In genomic region chr12:110937104-110937641, GRCh38 we compare ENCODE assay signal across 8 cellular contexts. TPM values are rescaled to one million over a fixed set of nuclear protein-coding genes. Genes with fewer than 3 reads are reported as not detected.
A peak's percentile ranks its signal among the peaks of the same experiment; 100 is the strongest.
DNase-seq lines count a peak whose midpoint lies in the region; ATAC-seq, FAIRE-seq and TF ChIP-seq lines count a peak whose summit lies in the region.

No MANE protein-coding gene starts in this region.

- intact Hi-C loops in CD14-positive monocyte (cut with micrococcal nuclease): loop anchor here (5.0 kb wide), 2 partner anchors 360 to 375 kb away; no protein-coding TSS in a partner anchor
- intact Hi-C loops in PC-9 (cut with micrococcal nuclease; ENCODE audit: unreplicated experiment): loop anchor here (1.0 to 5.0 kb wide), 2 partner anchors 362 to 375 kb away; no protein-coding TSS in a partner anchor

- no peak overlapping the region for H3K14ac ChIP-seq in trophoblast cell (ENCODE audit: low read length)

- H3K27ac Mint-ChIP-seq in CD14-positive monocyte: no peak overlapping the region

- DNase-seq in CD14-positive monocyte (ENCODE audit: low spot score): peak; percentile 51
- peak; percentile 37 for DNase-seq in HPDE6-E6E7 (ENCODE audit: extremely low spot score)
- peak; percentile 36 to 49 for DNase-seq in PC-9
- DNase-seq in activated T-helper 9 cell treated with anti-CD3 and anti-CD28 coated beads, Interleukin-2, amount 50 U/mL, for 16 hours (ENCODE audit: low read depth): peak; percentile 43
- peak; percentile 71 for DNase-seq in germinal center (ENCODE audit: low spot score)
- peak; percentile 51 to 90 for DNase-seq in trophoblast cell
- DNase-seq in urothelium cell line (ENCODE audit: low spot score): peak; percentile 78

- H3K4me3 ChIP-seq in PC-9 (no peak overlapping the region; the same call in 1 of the 2 replicates), trophoblast cell (ENCODE audit: low read depth, low read length) (no peak overlapping the region)

- H3F3A ChIP-seq in PC-9 (ENCODE audit: insufficient read depth, low read depth): no peaks in the 10 kb centered on the region

- peaks cover 0 to 1% (median 0%) of the 10 kb centered on the region in 7 donors for H3K9me3 Mint-ChIP-seq in CD14-positive monocyte

- H3K36me3 Mint-ChIP-seq in CD14-positive monocyte: no peaks in the 10 kb centered on the region

- H3K79me2 ChIP-seq in PC-9 (ENCODE audit: low read depth) (no peaks in the 10 kb centered on the region), trophoblast cell (ENCODE audit: control insufficient read depth, insufficient read depth, low read length, poor library complexity) (no peaks in the 10 kb centered on the region)

- no peak for FAIRE-seq in urothelium cell line (lab: Jason Lieb, UNC)

- no peak overlapping the region for H2BK5ac ChIP-seq in trophoblast cell (ENCODE audit: low read depth, low read length, poor library complexity)

- POLR2A ChIA-PET in PC-9 (lab: Charles Lee; ENCODE audit: unreplicated experiment): no interaction called here

- H3K4ac ChIP-seq in trophoblast cell (ENCODE audit: low read depth, low read length): no peak overlapping the region

- no peak overlapping the region for H3K23ac ChIP-seq in trophoblast cell (ENCODE audit: low read length)

- CTCF ChIA-PET in PC-9 (lab: Charles Lee): interaction anchor here (1.0 kb wide), 1 partner anchor 23 kb away, joined by 4 read pairs; no protein-coding TSS in a partner anchor

- H3K4me2 ChIP-seq in PC-9 (peak overlapping the region; percentile 64), trophoblast cell (ENCODE audit: low read length) (peak overlapping the region; percentile 23)

- no peak overlapping the region for H2AK5ac ChIP-seq in trophoblast cell (ENCODE audit: low read length)

- H3K27me3 ChIP-seq in PC-9 (ENCODE audit: insufficient read depth, low read depth): no peaks in the 10 kb centered on the region
- H3K27me3 ChIP-seq in trophoblast cell (ENCODE audit: insufficient read depth, low read length): no peaks in the 10 kb centered on the region

- H2AFZ ChIP-seq in PC-9 (peak overlapping the region; percentile 59; the same call in 1 of the 2 replicates), trophoblast cell (ENCODE audit: insufficient read depth, low read length, poor library complexity) (no peak overlapping the region)

- H4K8ac ChIP-seq in trophoblast cell (ENCODE audit: low read depth, low read length): no peak overlapping the region

- no peak overlapping the region for H4K12ac ChIP-seq in trophoblast cell (ENCODE audit: low read depth, low read length)

- ATAC-seq in GM18907 (IDR thresholded peaks at IDR 0.05; ENCODE audit: unreplicated experiment): no peak

- no peaks in the 10 kb centered on the region for H3K36me3 ChIP-seq in PC-9 (ENCODE audit: low read depth)
- H3K36me3 ChIP-seq in trophoblast cell (ENCODE audit: control insufficient read depth in 1 of 2, insufficient read depth in 2 of 2, low read length in 2 of 2): no peaks in the 10 kb centered on the region

- TF ChIP-seq CTCF in CD14-positive monocyte (IDR thresholded peaks at IDR 0.05): peak; percentile 99
- TF ChIP-seq CTCF in PC-9 (conservative IDR thresholded peaks at IDR 0.05): peak; percentile 97

- no peak overlapping the region for H4K91ac ChIP-seq in trophoblast cell (ENCODE audit: low read depth, low read length)

- no peak overlapping the region for H2BK12ac ChIP-seq in trophoblast cell (ENCODE audit: low read length)

- H3K9me3 ChIP-seq in PC-9 (ENCODE audit: insufficient read depth, low read depth): no peaks in the 10 kb centered on the region
- H3K9me3 ChIP-seq in trophoblast cell (ENCODE audit: insufficient read depth, low read depth, low read length): no peaks in the 10 kb centered on the region

- WGBS in trophoblast cell (ENCODE audit: extremely low coverage, insufficient coverage, insufficient read length): no CpG with 5 or more reads among the region's 21 CpGs

- H3K9me2 ChIP-seq in PC-9 (ENCODE audit: insufficient read depth): no peaks in the 10 kb centered on the region

- peaks cover 7 to 17% (median 11%) of the 10 kb centered on the region in 3 donors for H3K27me3 Mint-ChIP-seq in CD14-positive monocyte (ENCODE audit: low read depth in 3 of 3)

- H3K9ac ChIP-seq in trophoblast cell (ENCODE audit: low read length): no peak overlapping the region

- H3K79me1 ChIP-seq in trophoblast cell (ENCODE audit: low read length): peaks cover 12% of the 10 kb centered on the region

- H2BK120ac ChIP-seq in trophoblast cell (ENCODE audit: insufficient read depth, low read length, poor library complexity): no peak overlapping the region

- no peaks in the 10 kb centered on the region for H4K20me1 ChIP-seq in PC-9 (ENCODE audit: insufficient read depth)

- peaks cover 13% of the 10 kb centered on the region for H3K4me1 Mint-ChIP-seq in CD14-positive monocyte

- peak overlapping the region in 1 of 2 donors; percentile 26 for H3K4me3 Mint-ChIP-seq in CD14-positive monocyte

- no TSS peak for BruUV-seq in PC-9 (replicated peaks; lab: Mats Ljungman, UMichigan)

- no peak overlapping the region for H3K18ac ChIP-seq in trophoblast cell (ENCODE audit: low read length)

- H3K27ac ChIP-seq in PC-9: no peak overlapping the region
- no peak overlapping the region for H3K27ac ChIP-seq in trophoblast cell (ENCODE audit: low read depth, low read length)

- H3K4me1 ChIP-seq in PC-9 (replicated peaks; ENCODE audit: insufficient read depth) (peaks cover 25% of the 10 kb centered on the region), trophoblast cell (ENCODE audit: control insufficient read depth in 1 of 2, insufficient read depth in 2 of 2, low read length in 2 of 2) (peaks cover 18 to 22% of the 10 kb centered on the region in 2 experiments)

RNA-seq across cellular contexts. Expression of gene MYL2, which starts 16.8 kb away (rescaled TPM):
- not detected for polyA plus RNA-seq in CD14-positive monocyte
- not detected in 2 replicates for total RNA-seq in PC-9 (2021)
- 0.08 and 0.28 TPM in 2 replicates for polyA plus RNA-seq in trophoblast cell (2013)
